Comparison of ENCODE assay signal across 10 cellular contexts in genomic region chr13:24033527-24034302, GRCh38.
DNase-seq lines count a peak whose midpoint lies in the region; TF ChIP-seq lines count a peak whose summit lies in the region.
"Had no signal": no experiment of that assay in that cellular context is flagged by ENCODE, and none has a peak within 500 bp of the region (broad histone marks: within the 10 kb centered on the region; RNA-seq: fewer than 3 reads in every experiment).

No MANE protein-coding gene starts in this region.

- no peak for TF ChIP-seq RAD21 in SK-N-SH (IDR thresholded peaks at IDR 0.05; ENCODE audit: low read length)

- CTCF ChIA-PET in SK-N-SH (lab: Yijun Ruan, JAX): interaction anchor here (1.2 to 1.9 kb wide), 2 partner anchors 8 to 186 kb away, joined by 3 to 5 read pairs; no protein-coding TSS in a partner anchor

- no peaks in the 10 kb centered on the region for H3K79me2 ChIP-seq in SK-N-SH (ENCODE audit: insufficient read depth)
- H3K79me2 ChIP-seq in osteoblast (ENCODE audit: insufficient read depth, low read length): no peaks in the 10 kb centered on the region

- H3K4me1 ChIP-seq in SK-N-SH (ENCODE audit: control insufficient read depth in 1 of 2, insufficient read depth in 2 of 2, low read depth in 1 of 2, low read length in 1 of 2) (peaks cover 17 to 19% of the 10 kb centered on the region in 2 experiments; a peak in 3 of 4 replicates), osteoblast (ENCODE audit: insufficient read depth, low read length) (peaks cover 44% of the 10 kb centered on the region)

- H3K9ac ChIP-seq in SK-N-SH: no peak overlapping the region

- H3K4me2 ChIP-seq in SK-N-SH (peak overlapping the region; percentile 27; the same call in 1 of the 2 replicates), osteoblast (ENCODE audit: insufficient read depth, low read length) (peak overlapping the region; percentile 75)

- TF ChIP-seq CTCF in SK-N-SH (IDR thresholded peaks at IDR 0.05) (no peak), foreskin fibroblast (IDR thresholded peaks at IDR 0.05; ENCODE audit: low read depth, low read length) (no peak), osteoblast (IDR thresholded peaks at IDR 0.05; ENCODE audit: extremely low read depth, low read depth, low read length) (no peak)

- H3K36me3 ChIP-seq in SK-N-SH (replicated peaks in 1 of 2; ENCODE audit: control insufficient read depth in 1 of 2, insufficient read depth in 2 of 2, low read length in 1 of 2) (no peaks in the 10 kb centered on the region), osteoblast (ENCODE audit: insufficient read depth, low read length) (no peaks in the 10 kb centered on the region)

- H3K4me3 ChIP-seq in SK-N-SH (ENCODE audit: low read depth in 2 of 2, low read length in 1 of 2) (no peak overlapping the region), foreskin fibroblast (ENCODE audit: low read depth in 1 of 2, low read length in 2 of 2) (no peak overlapping the region), osteoblast (ENCODE audit: insufficient read depth, low read length) (no peak overlapping the region)

- H3K27ac ChIP-seq in SK-N-SH (ENCODE audit: low read depth in 2 of 2, low read length in 1 of 2) (peak overlapping the region; percentile 12 to 74; a peak in 3 of 4 replicates), osteoblast (ENCODE audit: low read depth, low read length) (peak overlapping the region; percentile 83)

- no peaks in the 10 kb centered on the region for H3K9me2 ChIP-seq in SK-N-SH

- H3K27me3 ChIP-seq in SK-N-SH (ENCODE audit: insufficient read depth) (no peaks in the 10 kb centered on the region), osteoblast (ENCODE audit: insufficient read depth, low read length) (no peaks in the 10 kb centered on the region)

- TF ChIP-seq EP300 in SK-N-SH (IDR thresholded peaks at IDR 0.05; ENCODE audit: borderline replicate concordance in 1 of 2, low read depth in 1 of 2, low read length in 1 of 2): peak in 1 of 2 experiments; percentile 50; a peak in 1 of 4 replicates

- no peaks in the 10 kb centered on the region for H4K20me1 ChIP-seq in SK-N-SH (ENCODE audit: insufficient read depth)
- no peaks in the 10 kb centered on the region for H4K20me1 ChIP-seq in osteoblast (ENCODE audit: insufficient read depth, low read length)

- H2AFZ ChIP-seq in SK-N-SH (ENCODE audit: low read depth) (no peak overlapping the region), osteoblast (ENCODE audit: low read length) (no peak overlapping the region)

- peak; percentile 19 for DNase-seq in A172 (ENCODE audit: low spot score)
- no peak for DNase-seq in SK-N-SH
- peak; percentile 68 to 80 for DNase-seq in foreskin fibroblast
- peak; percentile 72 for DNase-seq in osteoblast (ENCODE audit: insufficient read length, low spot score, missing footprints)
- no peak for DNase-seq in cerebellar nuclear complex (lab: John Stamatoyannopoulos, UW)
- no peak for DNase-seq in NCI-H82 (lab: John Stamatoyannopoulos, UW)
- DNase-seq in superior temporal gyrus (ENCODE audit: extremely low spot score): no peak
- DNase-seq in DMS53 treated with DMSO at 0.1 percent for 48 hours (lab: John Stamatoyannopoulos, UW; ENCODE audit: unreplicated experiment): no peak
- DNase-seq: activated CD4-positive, alpha-beta T cell treated with anti-CD3 and anti-CD28 coated beads, Interleukin-2, amount 50 U/mL, for 48 hours; GF-D8 had no signal

- WGBS in SK-N-SH (ENCODE audit: low lambda C conversion rate): 70% methylated on average over 11 of the region's 11 CpGs

- no peaks in the 10 kb centered on the region for H3F3A ChIP-seq in SK-N-SH (replicated peaks; ENCODE audit: insufficient read depth)

- H3K9me3 ChIP-seq in SK-N-SH: no peaks in the 10 kb centered on the region
- no peaks in the 10 kb centered on the region for H3K9me3 ChIP-seq in osteoblast (ENCODE audit: low read depth, low read length)

- POLR2A ChIA-PET in SK-N-SH (lab: Yijun Ruan, JAX): no interaction called here

TF ChIP-seq in SK-N-SH, 30 proteins besides CTCF, POLR2A, EP300 and RAD21:
- TF ChIP-seq TCF12 (IDR thresholded peaks at IDR 0.05): peak; percentile 61
- TF ChIP-seq PBX3 (IDR thresholded peaks at IDR 0.05): peak; percentile 43
- TF ChIP-seq MEF2A (IDR thresholded peaks at IDR 0.05; ENCODE audit: borderline replicate concordance, low read depth): no peak
- peak; percentile 33; the same call in 1 of the 2 replicates for TF ChIP-seq TEAD4 (IDR thresholded peaks at IDR 0.05; ENCODE audit: borderline replicate concordance, insufficient read depth)
- TF ChIP-seq ZBTB33 (IDR thresholded peaks at IDR 0.05; ENCODE audit: borderline replicate concordance, low read depth): no peak
- TF ChIP-seq ELF1 (IDR thresholded peaks at IDR 0.05): no peak
- TF ChIP-seq NFIC (IDR thresholded peaks at IDR 0.05; ENCODE audit: borderline replicate concordance): peak; percentile 56; the same call in 1 of the 2 replicates
- no peak for TF ChIP-seq EZH2phosphoT487 (IDR thresholded peaks at IDR 0.05; ENCODE audit: borderline replicate concordance, low read depth)
TF ChIP-seq in SK-N-SH: peak in this region for 4.

Comparison
In these comparisons a context has a peak if more than half of its experiments do, and no peak if none do; other contexts are left out.
1. DNase-seq: peak in A172 (single experiment), foreskin fibroblast (2 of 2) and osteoblast (single experiment); none in SK-N-SH (single experiment), cerebellar nuclear complex (0 of 2), NCI-H82 (single experiment), superior temporal gyrus (single experiment) and DMS53 treated with DMSO at 0.1 percent for 48 hours (single experiment).